12 cellular contexts compared by ENCODE assay signal in the genomic region with DNA sequence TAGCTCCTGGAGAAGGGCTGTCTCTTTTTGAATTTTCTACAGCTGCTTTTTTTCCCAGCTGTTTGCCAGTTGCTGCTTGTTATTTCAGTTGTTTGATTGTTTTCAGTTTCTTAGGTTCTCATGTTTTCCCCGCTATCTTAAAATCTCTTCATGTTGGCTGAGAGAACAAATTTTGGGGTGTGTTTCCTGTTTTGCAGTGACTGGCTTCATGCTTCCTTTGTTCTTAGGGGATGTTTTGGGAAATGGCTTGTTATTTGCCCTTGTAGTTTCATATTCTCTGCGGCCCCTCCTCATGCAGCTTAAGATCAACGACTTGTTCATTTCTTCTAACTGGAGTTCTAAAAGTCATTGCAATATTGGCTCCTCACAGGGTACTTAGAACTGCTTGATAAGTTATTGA. TPM values are rescaled to one million over a fixed set of nuclear protein-coding genes. Genes with fewer than 3 reads are reported as not detected.
A peak's percentile ranks its signal among the peaks of the same experiment; 100 is the strongest.
DNase-seq lines count a peak whose midpoint lies in the region; ATAC-seq, FAIRE-seq and TF ChIP-seq lines count a peak whose summit lies in the region.
"Not testable (repeated sequence)": the region's sequence is repeated elsewhere in the genome, so short reads cannot be mapped to it uniquely, and the experiment has no call there.
"Had no signal": no experiment of that assay in that cellular context is flagged by ENCODE, and none has a peak within 500 bp of the region (broad histone marks: within the 10 kb centered on the region; RNA-seq: fewer than 3 reads in every experiment).

No MANE protein-coding gene starts in this region.

- H3K4me1 Mint-ChIP-seq in activated T-helper 17 cell treated with anti-CD3 and anti-CD28 coated beads, Interleukin-2, amount 50 U/mL, for 72 hours: peaks cover 38% of the 10 kb centered on the region

- H3K4me3 Mint-ChIP-seq in activated T-helper 17 cell treated with anti-CD3 and anti-CD28 coated beads, Interleukin-2, amount 50 U/mL, for 72 hours: peak overlapping the region; percentile 80

- not testable (repeated sequence) for TF ChIP-seq CTCF in colonic mucosa (IDR thresholded peaks at IDR 0.05); heart left ventricle (IDR thresholded peaks at IDR 0.05); spleen (IDR thresholded peaks at IDR 0.05 in 8 of 11, conservative IDR thresholded peaks at IDR 0.05 in 3 of 11)

- H3K27ac ChIP-seq in colonic mucosa (peak overlapping the region; percentile 27), heart left ventricle (peak overlapping the region; percentile 49 to 94 (median 71)), spleen (peak overlapping the region; percentile 14 to 85 (median 83))

- ATAC-seq in activated T-helper 17 cell treated with anti-CD3 and anti-CD28 coated beads, Interleukin-2, amount 50 U/mL, for 72 hours (replicated peaks): peak; percentile 48
- peak in 3 of 4 donors; percentile 61 to 90 (median 61) for ATAC-seq in heart left ventricle

- not testable (repeated sequence) for H3K27me3 ChIP-seq in colonic mucosa; heart left ventricle; spleen (replicated peaks in 1 of 7)

- H3K27me3 Mint-ChIP-seq in activated T-helper 17 cell treated with anti-CD3 and anti-CD28 coated beads, Interleukin-2, amount 50 U/mL, for 72 hours: not testable (repeated sequence)

- H3K9me3 ChIP-seq in colonic mucosa, heart left ventricle, spleen: not testable (repeated sequence)

- not testable (repeated sequence) for H3K4me1 ChIP-seq in colonic mucosa
- peaks cover 0 to 40% (median 7%) of the 10 kb centered on the region in 12 donors for H3K4me1 ChIP-seq in heart left ventricle
- peaks cover 13 to 43% (median 28%) of the 10 kb centered on the region in 6 donors for H3K4me1 ChIP-seq in spleen

- H3K27ac Mint-ChIP-seq in activated T-helper 17 cell treated with anti-CD3 and anti-CD28 coated beads, Interleukin-2, amount 50 U/mL, for 72 hours: peak overlapping the region; percentile 21

- H3K9ac ChIP-seq in colonic mucosa (ENCODE audit: low read depth in 2 of 2, low read length in 2 of 2): not testable (repeated sequence)

- not testable (repeated sequence) for DNase-seq in GM18507 (ENCODE audit: extremely low spot score, insufficient read length, low read depth); colonic mucosa; heart left ventricle; spleen
- DNase-seq in T-helper 22 cell (ENCODE audit: low read depth): peak; percentile 13
- peak; percentile 42 to 75 for DNase-seq in lung microvascular endothelial cell (ENCODE audit: low read depth in 2 of 2)

- not testable (repeated sequence) for TF ChIP-seq POLR2A in heart left ventricle (IDR thresholded peaks at IDR 0.05); spleen (IDR thresholded peaks at IDR 0.05)

- WGBS in heart left ventricle, 4 donors: 42 to 56% (median 47%) methylated on average over 3 of the region's 3 CpGs
- 1 to 5% (median 4%) methylated on average over 3 of the region's 3 CpGs for WGBS in spleen, 5 donors

- H3K4me3 ChIP-seq in colonic mucosa: not testable (repeated sequence)
- peak overlapping the region in 2 of 12 donors; percentile 15 to 34 for H3K4me3 ChIP-seq in heart left ventricle
- peak overlapping the region in 3 of 8 donors; percentile 7 to 45 (median 10) for H3K4me3 ChIP-seq in spleen

- not testable (repeated sequence) for H3K36me3 ChIP-seq in colonic mucosa, heart left ventricle, spleen

- intact Hi-C loops in colonic mucosa (cut with DNase I); spleen (cut with DNase I; ENCODE audit: low total_unique reads): not testable (repeated sequence)
- intact Hi-C loops in heart left ventricle (cut with DNase I): loop anchor here in 2 of 10 donors (5.0 kb wide), 2 partner anchors 40 to 45 kb away; partner anchors contain the start of genes GIMAP1 (in 1 of the 2) and GIMAP6 (in 1 of the 2)

- H3K36me3 Mint-ChIP-seq in activated T-helper 17 cell treated with anti-CD3 and anti-CD28 coated beads, Interleukin-2, amount 50 U/mL, for 72 hours (ENCODE audit: low read depth): not testable (repeated sequence)

- FAIRE-seq in GM18507 (lab: Jason Lieb, UNC): peak; percentile 31

- H3K9me3 Mint-ChIP-seq in activated T-helper 17 cell treated with anti-CD3 and anti-CD28 coated beads, Interleukin-2, amount 50 U/mL, for 72 hours: not testable (repeated sequence)

RNA-seq across cellular contexts. Expression of gene GIMAP2, which starts 8.7 kb away (rescaled TPM):
- 10 to 100 TPM; 29.1 to 44.9 TPM for total RNA-seq in activated T-helper 17 cell treated with anti-CD3 and anti-CD28 coated beads, Interleukin-2, amount 50 U/mL, for 72 hours
- total RNA-seq in colonic mucosa: 1 to 10 TPM; 6.5 to 6.9 TPM
- total RNA-seq in heart left ventricle: 10 to 100 TPM in 2 of 9 donors, 1 to 10 TPM in 7; 2.1 to 23.5 (median 4.9) TPM
- 1 to 10 TPM; 2.3 to 6.6 TPM for polyA plus RNA-seq in heart left ventricle
- 34.0 and 42.3 TPM in 2 replicates for total RNA-seq in lung microvascular endothelial cell
- 100 to 1,000 TPM in 1 of 7 donors, 10 to 100 TPM in 6; 48.6 to 126 (median 85.4) TPM for total RNA-seq in spleen
- 10 to 100 TPM; 33.9 to 48.5 (median 47.5) TPM for polyA plus RNA-seq in spleen
- total RNA-seq: smooth muscle cell had no signal

RNA-seq across cellular contexts. Expression of gene GIMAP1, which starts 39.6 kb away (rescaled TPM):
- total RNA-seq in activated T-helper 17 cell treated with anti-CD3 and anti-CD28 coated beads, Interleukin-2, amount 50 U/mL, for 72 hours: 1 to 10 TPM; 5.1 to 5.6 TPM
- total RNA-seq in colonic mucosa (1 to 10 TPM in 1 of 2 donors, under 1 TPM in 1; 0.94 to 1.6 TPM), heart left ventricle (1 to 10 TPM; 3.4 to 9.2 (median 5.8) TPM), lung microvascular endothelial cell (13.3 and 16.7 TPM in 2 replicates), spleen (10 to 100 TPM; 16.4 to 61.2 (median 48.1) TPM)
- polyA plus RNA-seq in heart left ventricle (1 to 10 TPM; 7.7 to 9.7 TPM), spleen (10 to 100 TPM in 2 of 3 donors, 1 to 10 TPM in 1; 8.7 to 31.2 (median 14.1) TPM)
- total RNA-seq: foreskin keratinocyte, HT1080, mammary epithelial cell, smooth muscle cell, WTC11 had no signal
- polyA plus RNA-seq: foreskin keratinocyte, mammary epithelial cell, smooth muscle cell had no signal

RNA-seq across cellular contexts. Expression of gene GIMAP6, which starts 44.7 kb away (rescaled TPM):
- total RNA-seq in activated T-helper 17 cell treated with anti-CD3 and anti-CD28 coated beads, Interleukin-2, amount 50 U/mL, for 72 hours: 10 to 100 TPM; 42.3 to 57.3 TPM
- total RNA-seq in colonic mucosa (1 to 10 TPM; 4.8 to 7.1 TPM), heart left ventricle (10 to 100 TPM; 20.3 to 52.7 (median 24.4) TPM), lung microvascular endothelial cell (159 and 175 TPM in 2 replicates), spleen (100 to 1,000 TPM in 5 of 7 donors, 10 to 100 TPM in 2; 75.5 to 181 (median 135) TPM)
- polyA plus RNA-seq in heart left ventricle (10 to 100 TPM; 13.8 to 29.6 TPM), spleen (10 to 100 TPM; 18.2 to 58.6 (median 27.7) TPM)
- total RNA-seq: foreskin keratinocyte, mammary epithelial cell, smooth muscle cell had no signal
- polyA plus RNA-seq: foreskin keratinocyte, mammary epithelial cell, smooth muscle cell had no signal

Comparison
In these comparisons a context has a peak if more than half of its experiments do, and no peak if none do; other contexts are left out.
1. H3K27ac ChIP-seq: peak in every context shown above with its lines; median percentile 83 in spleen; 71 in heart left ventricle; 27 in colonic mucosa.